In the genomic region with DNA sequence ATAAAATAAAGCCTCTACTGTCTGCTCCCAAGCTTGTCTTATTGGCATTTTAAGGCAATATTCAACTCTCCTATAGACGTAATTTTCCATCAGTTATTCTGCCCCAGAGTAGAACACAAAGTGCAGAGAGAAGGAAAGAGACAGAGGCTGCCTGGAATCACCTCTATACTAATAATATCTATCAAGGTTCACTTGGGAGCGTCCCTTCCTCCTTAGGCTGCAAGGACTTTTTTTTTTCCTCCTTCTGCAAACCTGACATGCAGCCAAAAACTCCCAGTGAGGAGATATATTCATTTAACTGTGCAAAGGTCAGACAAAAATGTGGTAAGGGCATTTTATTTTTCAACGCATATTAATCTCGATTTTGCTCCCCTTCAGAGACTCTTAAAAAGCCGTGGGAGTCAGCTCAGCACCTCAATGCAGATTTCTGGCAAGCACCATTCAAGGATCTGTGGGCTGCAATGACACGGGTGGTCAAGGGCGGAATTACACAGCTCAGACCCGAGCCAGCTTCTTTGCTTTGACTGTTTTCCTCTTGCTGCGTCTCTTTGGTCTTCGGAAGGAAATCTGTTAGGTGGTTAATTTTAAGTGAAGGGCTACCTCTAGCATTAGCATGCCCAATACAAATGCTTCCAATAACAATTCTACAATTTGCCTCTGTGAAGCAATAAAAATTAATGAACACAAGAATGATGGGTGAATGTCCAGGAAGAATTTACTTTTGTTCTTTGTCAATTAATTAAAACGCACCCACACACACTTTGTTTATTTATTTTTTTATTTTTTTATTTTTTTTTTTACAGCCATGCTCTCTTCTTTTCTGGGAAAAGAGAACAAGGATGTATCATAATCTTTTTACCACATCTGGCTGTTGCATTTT, we compare ENCODE assay signal across 8 cellular contexts.
A peak's percentile ranks its signal among the peaks of the same experiment; 100 is the strongest.
DNase-seq lines count a peak whose midpoint lies in the region; ATAC-seq, FAIRE-seq and TF ChIP-seq lines count a peak whose summit lies in the region.

No MANE protein-coding gene starts in this region.

- no peak overlapping the region for H3K14ac ChIP-seq in IMR-90 (replicated peaks; ENCODE audit: low read depth, low read length)

- no peak overlapping the region for H2AK5ac ChIP-seq in IMR-90 (ENCODE audit: low read depth, low read length)

- no peak overlapping the region for H2AFZ ChIP-seq in IMR-90 (replicated peaks; ENCODE audit: low read length, poor library complexity)

- H3K4me1 ChIP-seq in BE2C = peaks cover 3% of the 10 kb centered on the region; the same call in 1 of the 2 replicates
- no peaks in the 10 kb centered on the region for H3K4me1 ChIP-seq in IMR-90 (ENCODE audit: control insufficient read depth, insufficient read depth, low read length)
- H3K4me1 ChIP-seq in upper lobe of left lung = peaks cover 0 to 9% (median 4%) of the 10 kb centered on the region in 4 donors

- no peak overlapping the region for H3K4ac ChIP-seq in IMR-90 (ENCODE audit: low read depth, low read length)

- H3K9ac ChIP-seq in IMR-90 (ENCODE audit: low read depth, low read length) = no peak overlapping the region

- no peaks in the 10 kb centered on the region for H3K4me1 Mint-ChIP-seq in T-cell

- dilution Hi-C loops in IMR-90 (cut with HindIII; ENCODE audit: low sequenced_read_pairs, unreplicated experiment) = no loop called here

- H3K23ac ChIP-seq in IMR-90 (ENCODE audit: low read depth, low read length) = no peak overlapping the region

- no peak for TF ChIP-seq EP300 in upper lobe of left lung (IDR thresholded peaks at IDR 0.05)

- no peaks in the 10 kb centered on the region for H3K27me3 ChIP-seq in BE2C
- H3K27me3 ChIP-seq in IMR-90 (ENCODE audit: control insufficient read depth, insufficient read depth, low read length) = no peaks in the 10 kb centered on the region; the same call in 1 of the 2 replicates
- no peaks in the 10 kb centered on the region for H3K27me3 ChIP-seq in bronchial epithelial cell (ENCODE audit: control insufficient read depth, insufficient read depth, low read length)
- H3K27me3 ChIP-seq in upper lobe of left lung = no peaks in the 10 kb centered on the region

- no peak overlapping the region for H2AK9ac ChIP-seq in IMR-90 (replicated peaks; ENCODE audit: low read depth, low read length, poor library complexity)

- TF ChIP-seq CTCF in BE2C (IDR thresholded peaks at IDR 0.05; ENCODE audit: low read depth, low read length) (peak; percentile 81), IMR-90 (conservative IDR thresholded peaks at IDR 0.05; ENCODE audit: low read depth, low read length) (peak; percentile 46), bronchial epithelial cell (IDR thresholded peaks at IDR 0.05; ENCODE audit: insufficient read depth, low read length, severe bottlenecking) (peak; percentile 70), upper lobe of left lung (IDR thresholded peaks at IDR 0.05) (peak; percentile 44 to 72 (median 65))

- H3K79me1 ChIP-seq in IMR-90 (ENCODE audit: low read depth in 1 of 2, low read length in 2 of 2) = no peaks in the 10 kb centered on the region

- no peaks in the 10 kb centered on the region for H3K9me3 ChIP-seq in BE2C
- H3K9me3 ChIP-seq in IMR-90 (ENCODE audit: control insufficient read depth, insufficient read depth, low read length) = no peaks in the 10 kb centered on the region
- no peaks in the 10 kb centered on the region for H3K9me3 ChIP-seq in upper lobe of left lung

- H2BK5ac ChIP-seq in IMR-90 (ENCODE audit: low read depth, low read length, poor library complexity, severe bottlenecking) = no peak overlapping the region

- H3K18ac ChIP-seq in IMR-90 (ENCODE audit: low read depth, low read length) = no peak overlapping the region

- no peaks in the 10 kb centered on the region for H3K9me1 ChIP-seq in IMR-90 (ENCODE audit: insufficient read depth, low read length)

- H4K20me1 ChIP-seq in IMR-90 (ENCODE audit: insufficient read depth, low read length) = no peaks in the 10 kb centered on the region

- H2BK15ac ChIP-seq in IMR-90 (ENCODE audit: low read depth, low read length) = no peak overlapping the region

- no peak for FAIRE-seq in bronchial epithelial cell (lab: Jason Lieb, UNC)

- H4K8ac ChIP-seq in IMR-90 (ENCODE audit: low read depth in 2 of 2, low read length in 2 of 2) = no peak overlapping the region

- DNase-seq in BE2C (peak; percentile 62), IMR-90 (peak; percentile 40), bronchial epithelial cell (ENCODE audit: low read depth) (peak; percentile 38), kidney tubule cell (ENCODE audit: low spot score) (peak; percentile 53), upper lobe of left lung (peak in 1 of 2 donors; percentile 51), T-cell (no peak)
- no peak for DNase-seq in activated CD8-positive, alpha-beta memory T cell treated with anti-CD3 and anti-CD28 coated beads, Interleukin-2, amount 50 U/mL, for 4 hours

- ATAC-seq in GM19452 (IDR thresholded peaks at IDR 0.05; ENCODE audit: unreplicated experiment) = peak; percentile 61
- ATAC-seq in IMR-90 (ENCODE audit: low read depth) = peak; percentile 61; the same call in 1 of the 2 replicates
- peak in 1 of 2 donors; percentile 73 for ATAC-seq in upper lobe of left lung (ENCODE audit: low FRiP score in 2 of 2)
- no peak for ATAC-seq in T-cell (replicated peaks in 1 of 4)

- no peak overlapping the region for H4K5ac ChIP-seq in IMR-90 (ENCODE audit: low read depth, low read length)

- WGBS in IMR-90 (ENCODE audit: extremely low coverage in 2 of 2, insufficient read length in 1 of 2), 2 experiments = no CpG with 5 or more reads among the region's 11 CpGs
- WGBS in upper lobe of left lung, 2 donors = 16 to 21% methylated on average over 11 of the region's 11 CpGs

- TF ChIP-seq RAD21 in IMR-90 (IDR thresholded peaks at IDR 0.05; ENCODE audit: low read length) = peak; percentile 65

- H3K4me3 ChIP-seq in BE2C (ENCODE audit: low read depth, low read length) = no peak overlapping the region
- H3K4me3 ChIP-seq in IMR-90 (ENCODE audit: insufficient read depth, low read depth, low read length) = no peak overlapping the region
- no peak overlapping the region for H3K4me3 ChIP-seq in bronchial epithelial cell (ENCODE audit: low read depth, low read length)
- peak overlapping the region in 2 of 4 donors; percentile 6 to 14 for H3K4me3 ChIP-seq in upper lobe of left lung

- H4K91ac ChIP-seq in IMR-90 (ENCODE audit: insufficient read depth, low read depth, low read length) = no peak overlapping the region

- H3K4me2 ChIP-seq in IMR-90 (ENCODE audit: low read depth, low read length) = no peak overlapping the region

- intact Hi-C loops in IMR-90 (cut with micrococcal nuclease) = loop anchor here (2.0 to 5.0 kb wide), 2 partner anchors 423 to 1089 kb away; a partner anchor contains a TSS

- H2BK20ac ChIP-seq in IMR-90 (ENCODE audit: low read depth, low read length) = no peak overlapping the region

- CTCF ChIA-PET in IMR-90 (lab: Yijun Ruan, JAX) (interaction anchor here (0.5 to 1.2 kb wide), 7 partner anchors 11 to 1200 kb away, joined by 3 to 6 read pairs (median 4); a partner anchor contains a TSS), T-cell (lab: Charles Lee) (no interaction called here)

- H2BK120ac ChIP-seq in IMR-90 (ENCODE audit: low read depth, low read length) = no peak overlapping the region

- no peak overlapping the region for H3K56ac ChIP-seq in IMR-90 (ENCODE audit: extremely low read depth, insufficient read depth, low read length)

- in situ Hi-C loops in IMR-90 (cut with MboI; ENCODE audit: low sequenced_read_pairs) = no loop called here

- POLR2A ChIA-PET in IMR-90 (lab: Charles Lee; ENCODE audit: unreplicated experiment) = interaction anchor here (0.6 kb wide), 1 partner anchor 57 kb away, joined by 7 read pairs; no protein-coding TSS in a partner anchor
- POLR2A ChIA-PET in T-cell (lab: Charles Lee) = no interaction called here

- peaks cover 4 to 21% (median 14%) of the 10 kb centered on the region in 3 donors for H3K9me3 Mint-ChIP-seq in T-cell

- BruUV-seq in IMR-90 (replicated peaks; lab: Mats Ljungman, UMichigan) = no TSS peak

- H3K36me3 Mint-ChIP-seq in T-cell = no peaks in the 10 kb centered on the region

- no peak overlapping the region for H3K27ac Mint-ChIP-seq in T-cell

- H3K27ac ChIP-seq in IMR-90 (ENCODE audit: insufficient read depth, low read length) (no peak overlapping the region), upper lobe of left lung (no peak overlapping the region)

- H3K4me3 Mint-ChIP-seq in T-cell = no peak overlapping the region

- no peaks in the 10 kb centered on the region for H3K36me3 ChIP-seq in BE2C
- H3K36me3 ChIP-seq in IMR-90 (ENCODE audit: control insufficient read depth, insufficient read depth, low read length) = no peaks in the 10 kb centered on the region
- no peaks in the 10 kb centered on the region for H3K36me3 ChIP-seq in bronchial epithelial cell (ENCODE audit: control insufficient read depth, insufficient read depth, low read length)
- no peaks in the 10 kb centered on the region for H3K36me3 ChIP-seq in upper lobe of left lung

- TF ChIP-seq POLR2A in IMR-90 (IDR thresholded peaks at IDR 0.05; ENCODE audit: low read depth, low read length) = no peak
- TF ChIP-seq POLR2A in upper lobe of left lung (IDR thresholded peaks at IDR 0.05) = no peak

- no peaks in the 10 kb centered on the region for H3K27me3 Mint-ChIP-seq in T-cell

TF ChIP-seq in IMR-90, 13 proteins besides CTCF, POLR2A, EP300 and RAD21:
- TF ChIP-seq RCOR1 (IDR thresholded peaks at IDR 0.05; ENCODE audit: insufficient replicate concordance, low read length) (no peak), BHLHE40 (IDR thresholded peaks at IDR 0.05; ENCODE audit: low read depth, low read length) (no peak), SMC3 (IDR thresholded peaks at IDR 0.05; ENCODE audit: low read depth, low read length) (peak; percentile 29; the same call in 1 of the 2 replicates), MAFK (IDR thresholded peaks at IDR 0.05; ENCODE audit: low read depth, low read length) (no peak), MXI1 (IDR thresholded peaks at IDR 0.05; ENCODE audit: borderline replicate concordance, low read depth, low read length) (no peak), RFX5 (IDR thresholded peaks at IDR 0.05; ENCODE audit: low read depth, low read length) (no peak), MAZ (IDR thresholded peaks at IDR 0.05; ENCODE audit: borderline replicate concordance, low read depth, low read length) (no peak), NFE2L2 (IDR thresholded peaks at IDR 0.05; ENCODE audit: low read depth, low read length) (no peak)
- TF ChIP-seq, protein P1, sequence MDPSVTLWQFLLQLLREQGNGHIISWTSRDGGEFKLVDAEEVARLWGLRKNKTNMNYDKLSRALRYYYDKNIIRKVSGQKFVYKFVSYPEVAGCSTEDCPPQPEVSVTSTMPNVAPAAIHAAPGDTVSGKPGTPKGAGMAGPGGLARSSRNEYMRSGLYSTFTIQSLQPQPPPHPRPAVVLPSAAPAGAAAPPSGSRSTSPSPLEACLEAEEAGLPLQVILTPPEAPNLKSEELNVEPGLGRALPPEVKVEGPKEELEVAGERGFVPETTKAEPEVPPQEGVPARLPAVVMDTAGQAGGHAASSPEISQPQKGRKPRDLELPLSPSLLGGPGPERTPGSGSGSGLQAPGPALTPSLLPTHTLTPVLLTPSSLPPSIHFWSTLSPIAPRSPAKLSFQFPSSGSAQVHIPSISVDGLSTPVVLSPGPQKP (IDR thresholded peaks at IDR 0.05; ENCODE audit: borderline replicate concordance, low read depth, low read length) = no peak
TF ChIP-seq in IMR-90: peak in this region for 1.

Comparison
In these comparisons a context has a peak if more than half of its experiments do, and no peak if none do; other contexts are left out.
1. DNase-seq: peak in BE2C (single experiment), IMR-90 (single experiment), bronchial epithelial cell (single experiment) and kidney tubule cell (single experiment); none in T-cell (0 of 34) and activated CD8-positive, alpha-beta memory T cell treated with anti-CD3 and anti-CD28 coated beads, Interleukin-2, amount 50 U/mL, for 4 hours (single experiment).
2. ATAC-seq: peak in GM19452 (single experiment) and IMR-90 (single experiment); none in T-cell (0 of 4).
3. Peak in every context shown above with its lines, with median percentiles within 50 percentile points of each other: CTCF ChIP-seq.